18 cellular contexts compared by ENCODE assay signal in the genomic region with DNA sequence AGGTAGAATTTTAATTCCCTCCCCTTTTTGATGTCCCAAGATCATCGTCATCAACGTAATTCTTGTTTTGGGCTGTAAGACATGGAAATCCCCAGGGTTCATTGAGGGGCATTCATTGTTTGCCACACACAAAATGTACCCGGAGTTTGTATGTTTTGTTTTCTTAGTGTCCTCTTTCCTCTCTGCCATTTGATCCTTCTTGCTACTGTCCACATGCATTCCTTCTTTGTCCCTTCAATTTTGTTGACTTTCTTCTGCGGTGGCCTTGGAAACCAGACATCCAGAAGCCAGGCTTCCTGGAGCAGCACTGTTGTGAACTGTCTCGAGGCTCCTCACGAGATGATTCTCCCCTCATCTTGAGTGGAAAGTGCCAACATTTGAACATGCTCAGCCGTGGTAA. TPM values are rescaled to one million over a fixed set of nuclear protein-coding genes. Genes with fewer than 3 reads are reported as not detected.
"Had no signal": no experiment of that assay in that cellular context is flagged by ENCODE, and none has a peak within 500 bp of the region (broad histone marks: within the 10 kb centered on the region; RNA-seq: fewer than 3 reads in every experiment).

No MANE protein-coding gene starts in this region.

- H3K4me3 ChIP-seq: adrenal gland, gastrocnemius medialis, heart right ventricle, lower lobe of right lung, prostate gland had no signal

- ATAC-seq: activated T-cell treated with anti-CD3 and anti-CD28 coated beads, Interleukin-2, amount 50 U/mL, for 4 hours; gastrocnemius medialis; heart right ventricle; lower lobe of right lung; right cardiac atrium had no signal

- H3K4me3 Mint-ChIP-seq: activated CD4-positive, alpha-beta memory T cell treated with anti-CD3 and anti-CD28 coated beads, Interleukin-2, amount 10 ng/mL, durations not matched to agents 7 days and 5 days; activated T-cell treated with anti-CD3 and anti-CD28 coated beads, Interleukin-2, amount 50 U/mL, for 4 hours; dendritic cell treated with granulocyte-macrophage colony-stimulating factor and Interleukin-4, amounts not matched to agents 40 ng/mL and 50 ng/mL, for 4 days; stimulated activated naive CD8-positive, alpha-beta T cell treated with anti-CD3 and anti-CD28 coated beads, Interleukin-15, amount 100 ng/mL, for 72 hours had no signal

- H3K27me3 ChIP-seq: adrenal gland, gastrocnemius medialis, heart right ventricle had no signal

- H3K4me1 ChIP-seq: adrenal gland, gastrocnemius medialis, lower lobe of right lung, prostate gland had no signal

- H3K36me3 ChIP-seq: adrenal gland, gastrocnemius medialis, lower lobe of right lung, prostate gland had no signal

- H3K4me1 Mint-ChIP-seq: activated CD4-positive, alpha-beta memory T cell treated with anti-CD3 and anti-CD28 coated beads, Interleukin-2, amount 10 ng/mL, durations not matched to agents 7 days and 5 days had no signal

- H3K27ac Mint-ChIP-seq: activated CD4-positive, alpha-beta memory T cell treated with anti-CD3 and anti-CD28 coated beads, Interleukin-2, amount 10 ng/mL, durations not matched to agents 7 days and 5 days; dendritic cell treated with granulocyte-macrophage colony-stimulating factor and Interleukin-4, amounts not matched to agents 40 ng/mL and 50 ng/mL, for 4 days; stimulated activated naive CD8-positive, alpha-beta T cell treated with anti-CD3 and anti-CD28 coated beads, Interleukin-15, amount 100 ng/mL, for 72 hours had no signal

- DNase-seq: activated CD4-positive, alpha-beta memory T cell treated with anti-CD3 and anti-CD28 coated beads, Interleukin-2, amount 10 ng/mL, durations not matched to agents 7 days and 5 days; activated CD4-positive, alpha-beta T cell treated with anti-CD3 and anti-CD28 coated beads for 1 hour; activated effector memory CD4-positive, alpha-beta T cell treated with Interleukin-2 at 50 U/mL for 16 hours; activated naive CD4-positive, alpha-beta T cell treated with anti-CD3 and anti-CD28 coated beads, Interleukin-2, amount 50 U/mL, for 16 hours; activated T-cell treated with anti-CD3 and anti-CD28 coated beads, Interleukin-2, amount 50 U/mL, for 4 hours; adrenal gland; caudate nucleus; effector memory CD4-positive, alpha-beta T cell; gastrocnemius medialis; heart right ventricle; lower lobe of right lung; midbrain; SIG-M5; stimulated activated naive CD8-positive, alpha-beta T cell treated with anti-CD3 and anti-CD28 coated beads, Interleukin-15, amount 100 ng/mL, for 72 hours had no signal

- H3K27me3 Mint-ChIP-seq: dendritic cell treated with granulocyte-macrophage colony-stimulating factor and Interleukin-4, amounts not matched to agents 40 ng/mL and 50 ng/mL, for 4 days had no signal

- H3K9me3 ChIP-seq: adrenal gland, gastrocnemius medialis, heart right ventricle, lower lobe of right lung, prostate gland had no signal

- H3K27ac ChIP-seq: adrenal gland, gastrocnemius medialis, heart right ventricle, lower lobe of right lung had no signal

- H3K9me3 Mint-ChIP-seq: activated CD4-positive, alpha-beta memory T cell treated with anti-CD3 and anti-CD28 coated beads, Interleukin-2, amount 10 ng/mL, durations not matched to agents 7 days and 5 days; activated T-cell treated with anti-CD3 and anti-CD28 coated beads, Interleukin-2, amount 50 U/mL, for 4 hours; dendritic cell treated with granulocyte-macrophage colony-stimulating factor and Interleukin-4, amounts not matched to agents 40 ng/mL and 50 ng/mL, for 4 days; stimulated activated naive CD8-positive, alpha-beta T cell treated with anti-CD3 and anti-CD28 coated beads, Interleukin-15, amount 100 ng/mL, for 72 hours had no signal

RNA-seq across cellular contexts. Expression of a gene that starts 37.4 kb away (rescaled TPM):
- total RNA-seq: activated CD4-positive, alpha-beta memory T cell treated with anti-CD3 and anti-CD28 coated beads, Interleukin-2, amount 10 ng/mL, durations not matched to agents 7 days and 5 days; T-helper 2 cell treated with Interferon-gamma antibody and Interleukin-4, amounts not matched to agents 100 ng/mL and 5 ng/mL, for 36 hours had no signal
